21 cellular contexts compared by ENCODE assay signal in the genomic region with DNA sequence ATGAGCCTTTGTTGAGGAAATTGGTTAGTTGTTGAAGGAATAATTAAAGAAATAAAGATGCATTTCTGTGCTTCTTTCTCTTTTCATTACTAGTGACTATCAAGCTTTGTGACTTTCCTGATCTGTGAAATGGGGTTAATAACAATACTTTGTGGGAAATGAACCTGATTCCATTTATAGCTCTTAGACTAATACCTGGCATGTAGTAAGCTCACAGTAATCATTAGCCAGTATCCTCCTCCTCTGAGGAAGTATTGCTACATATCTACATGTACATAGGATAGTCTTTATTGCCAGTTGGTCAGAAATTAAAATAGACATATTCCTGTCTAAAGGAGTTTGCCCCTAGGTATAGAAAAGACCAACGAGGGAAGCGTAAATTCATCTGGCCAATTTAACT.
DNase-seq lines count a peak whose midpoint lies in the region; ATAC-seq and FAIRE-seq lines count a peak whose summit lies in the region.
"Had no signal": no experiment of that assay in that cellular context is flagged by ENCODE, and none has a peak within 500 bp of the region (broad histone marks: within the 10 kb centered on the region; RNA-seq: fewer than 3 reads in every experiment).

No MANE protein-coding gene starts in this region.

- ATAC-seq in GM18909 (IDR thresholded peaks at IDR 0.05; ENCODE audit: poor library complexity, unreplicated experiment) (peak; percentile 42), HG02678 (IDR thresholded peaks at IDR 0.05; ENCODE audit: unreplicated experiment) (peak; percentile 24), GM21786 (IDR thresholded peaks at IDR 0.05; ENCODE audit: unreplicated experiment) (no peak)
- ATAC-seq: activated CD8-positive, alpha-beta T cell treated with anti-CD3 and anti-CD28 coated beads for 36 hours; activated naive CD4-positive, alpha-beta T cell treated with anti-CD3 and anti-CD28 coated beads, Interleukin-2, amount 50 U/mL, for 72 hours; heart left ventricle; right cardiac atrium; stimulated activated effector memory CD8-positive, alpha-beta T cell treated with anti-CD3 and anti-CD28 coated beads, Interleukin-12 subunit alpha, Interleukin-12 subunit beta, amount 100 ng/mL, for 72 hours had no signal

- peak; percentile 20 for DNase-seq in RCC 7860 (ENCODE audit: low spot score)
- DNase-seq in urothelium cell line (ENCODE audit: low spot score), result no peak
- DNase-seq in epidermal melanocyte (ENCODE audit: insufficient read length, low spot score), result no peak
- DNase-seq in MV-4-11 (lab: John Stamatoyannopoulos, UW), result no peak
- DNase-seq: activated CD8-positive, alpha-beta T cell treated with anti-CD3 and anti-CD28 coated beads for 36 hours; DND-41; effector CD4-positive, alpha-beta T cell; erythroblast; heart left ventricle; NCI-H1694; NCI-H446 treated with DMSO at 0.1 percent for 48 hours; NCI-H82; right cardiac atrium; stimulated activated CD4-positive, alpha-beta T cell treated with anti-CD3 and anti-CD28 coated beads, Interleukin-4, amount 100 ng/mL, for 24 hours; trophoblast cell had no signal

- peak; percentile 62 for FAIRE-seq in RCC 7860 (lab: Jason Lieb, UNC)
- FAIRE-seq in urothelium cell line (lab: Jason Lieb, UNC), result peak; percentile 48
- FAIRE-seq: colon had no signal
